1 cellular context compared by ENCODE assay signal in genomic region chr19:56594446-56594782, GRCh38.
TF ChIP-seq lines count a peak whose summit lies in the region.

No MANE protein-coding gene starts in this region.

TF ChIP-seq in GM12878, 131 proteins besides CTCF, POLR2A, EP300 and RAD21:
- no peak for TF ChIP-seq BACH1 (IDR thresholded peaks at IDR 0.05; ENCODE audit: borderline replicate concordance)
- no peak for TF ChIP-seq KAT2A (conservative IDR thresholded peaks at IDR 0.05; ENCODE audit: control insufficient read depth, low read depth, low read length)
- no peak for TF ChIP-seq RBBP5 (conservative IDR thresholded peaks at IDR 0.05)
- TF ChIP-seq, protein P1, sequence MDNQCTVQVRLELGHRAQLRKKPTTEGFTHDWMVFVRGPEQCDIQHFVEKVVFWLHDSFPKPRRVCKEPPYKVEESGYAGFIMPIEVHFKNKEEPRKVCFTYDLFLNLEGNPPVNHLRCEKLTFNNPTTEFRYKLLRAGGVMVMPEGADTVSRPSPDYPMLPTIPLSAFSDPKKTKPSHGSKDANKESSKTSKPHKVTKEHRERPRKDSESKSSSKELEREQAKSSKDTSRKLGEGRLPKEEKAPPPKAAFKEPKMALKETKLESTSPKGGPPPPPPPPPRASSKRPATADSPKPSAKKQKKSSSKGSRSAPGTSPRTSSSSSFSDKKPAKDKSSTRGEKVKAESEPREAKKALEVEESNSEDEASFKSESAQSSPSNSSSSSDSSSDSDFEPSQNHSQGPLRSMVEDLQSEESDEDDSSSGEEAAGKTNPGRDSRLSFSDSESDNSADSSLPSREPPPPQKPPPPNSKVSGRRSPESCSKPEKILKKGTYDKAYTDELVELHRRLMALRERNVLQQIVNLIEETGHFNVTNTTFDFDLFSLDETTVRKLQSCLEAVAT (IDR thresholded peaks at IDR 0.05), result no peak
- TF ChIP-seq PML (IDR thresholded peaks at IDR 0.05; ENCODE audit: low read length), result no peak
